Comparison of ENCODE assay signal across 12 cellular contexts in genomic region chr20:24208652-24209051, GRCh38.
A peak's percentile ranks its signal among the peaks of the same experiment; 100 is the strongest.
DNase-seq lines count a peak whose midpoint lies in the region; ATAC-seq and TF ChIP-seq lines count a peak whose summit lies in the region.
"Had no signal": no experiment of that assay in that cellular context is flagged by ENCODE, and none has a peak within 500 bp of the region (broad histone marks: within the 10 kb centered on the region; RNA-seq: fewer than 3 reads in every experiment).

No MANE protein-coding gene starts in this region.

- no peaks in the 10 kb centered on the region for H3K36me3 Mint-ChIP-seq in endodermal cell (ENCODE audit: low read depth)
- H3K36me3 Mint-ChIP-seq in type B pancreatic cell, result no peaks in the 10 kb centered on the region
- H3K36me3 Mint-ChIP-seq: activated naive CD8-positive, alpha-beta T cell had no signal

- H3K27me3 Mint-ChIP-seq in endodermal cell (ENCODE audit: insufficient read depth) (peaks cover 4% of the 10 kb centered on the region), type B pancreatic cell (peaks cover 33% of the 10 kb centered on the region)

- peaks cover 10% of the 10 kb centered on the region for H3K9me3 ChIP-seq in mammary epithelial cell (replicated peaks; ENCODE audit: insufficient read depth, low read length)
- no peaks in the 10 kb centered on the region for H3K9me3 ChIP-seq in endodermal cell (ENCODE audit: control insufficient read depth, low read length)

- peak overlapping the region; percentile 46 for H3K27ac Mint-ChIP-seq in endodermal cell
- H3K27ac Mint-ChIP-seq in type B pancreatic cell, result no peak overlapping the region
- H3K27ac Mint-ChIP-seq: activated naive CD8-positive, alpha-beta T cell had no signal

- 78% methylated on average over 4 of the region's 9 CpGs for WGBS in mammary epithelial cell (ENCODE audit: low coverage, missing lambda C conversion rate)
- 85 to 100% methylated on average over 1 to 9 of the region's 9 CpGs for WGBS in endodermal cell (ENCODE audit: insufficient coverage in 1 of 2, insufficient read length in 1 of 2), 2 experiments

- dilution Hi-C loops in mammary epithelial cell (cut with HindIII; ENCODE audit: low sequenced_read_pairs), result no loop called here

- H3K36me3 ChIP-seq in mammary epithelial cell (ENCODE audit: insufficient read depth, low read length) (no peaks in the 10 kb centered on the region), endodermal cell (ENCODE audit: control insufficient read depth, insufficient read depth, low read length) (no peaks in the 10 kb centered on the region)

- H4K20me1 ChIP-seq in mammary epithelial cell (ENCODE audit: insufficient read depth, low read length), result no peaks in the 10 kb centered on the region

- H3K4me1 ChIP-seq in mammary epithelial cell (ENCODE audit: insufficient read depth, low read length), result no peaks in the 10 kb centered on the region
- H3K4me1 ChIP-seq in endodermal cell (ENCODE audit: control insufficient read depth, insufficient read depth, low read length), result peaks cover 20% of the 10 kb centered on the region

- TF ChIP-seq CTCF in mammary epithelial cell (conservative IDR thresholded peaks at IDR 0.05 in 1 of 2, IDR thresholded peaks at IDR 0.05 in 1 of 2; ENCODE audit: extremely low read depth in 1 of 2, insufficient read depth in 1 of 2, low read depth in 1 of 2, low read length in 2 of 2) (peak in 1 of 2 donors; percentile 13), endodermal cell (conservative IDR thresholded peaks at IDR 0.05) (peak; percentile 72), type B pancreatic cell (conservative IDR thresholded peaks at IDR 0.05) (peak; percentile 56)

- peak; percentile 9 to 67 for DNase-seq in T47D (ENCODE audit: low read depth in 1 of 2, low spot score in 1 of 2)
- no peak for DNase-seq in mammary epithelial cell
- DNase-seq in NCI-H2171 treated with DMSO at 0.1 percent for 48 hours (lab: John Stamatoyannopoulos, UW), result peak; percentile 71
- peak; percentile 83 for DNase-seq in endodermal cell
- DNase-seq in type B pancreatic cell (ENCODE audit: extremely low spot score, unreplicated experiment), result no peak
- DNase-seq in NCI-H2107 treated with DMSO at 0.1 percent for 48 hours (lab: John Stamatoyannopoulos, UW; ENCODE audit: unreplicated experiment), result no peak
- DNase-seq: NCI-H1092; retina; stimulated activated CD4-positive, alpha-beta T cell treated with anti-CD3 and anti-CD28 coated beads, Interleukin-4, amount 100 ng/mL, for 1 hour had no signal

- in situ Hi-C loops in T47D (cut with HindIII; ENCODE audit: low pct_unique_long_range_greater_than_20kb, low sequenced_read_pairs), result no loop called here
- in situ Hi-C loops in mammary epithelial cell (cut with MboI; ENCODE audit: low sequenced_read_pairs in 2 of 2), result no loop called here

- H3K4me1 Mint-ChIP-seq in endodermal cell, result peaks cover 54% of the 10 kb centered on the region
- peaks cover 22% of the 10 kb centered on the region for H3K4me1 Mint-ChIP-seq in type B pancreatic cell (ENCODE audit: unreplicated experiment)

- H3K27me3 ChIP-seq in mammary epithelial cell (ENCODE audit: insufficient read depth, low read length) (no peaks in the 10 kb centered on the region), endodermal cell (ENCODE audit: control insufficient read depth, insufficient read depth, low read length, poor library complexity, severe bottlenecking) (no peaks in the 10 kb centered on the region)

- H3K4me3 ChIP-seq in mammary epithelial cell (replicated peaks in 1 of 3; ENCODE audit: insufficient read depth in 1 of 3, low read depth in 2 of 3, low read length in 3 of 3) (no peak overlapping the region), endodermal cell (ENCODE audit: low read length) (no peak overlapping the region)

- H3K9ac ChIP-seq in mammary epithelial cell (ENCODE audit: insufficient read depth, low read length), result no peak overlapping the region
- no peak overlapping the region for H3K9ac ChIP-seq in endodermal cell (ENCODE audit: extremely low read depth, low read length, poor library complexity, severe bottlenecking)

- no peak for ATAC-seq in GM18517 (IDR thresholded peaks at IDR 0.05; ENCODE audit: unreplicated experiment)
- no peak for ATAC-seq in HG02852 (IDR thresholded peaks at IDR 0.05; ENCODE audit: unreplicated experiment)

- H3K4me2 ChIP-seq in mammary epithelial cell (ENCODE audit: insufficient read depth, low read depth, low read length), result no peak overlapping the region

- no TSS peak for BruUV-seq in mammary epithelial cell (replicated peaks; lab: Mats Ljungman, UMichigan)

- intact Hi-C loops in mammary epithelial cell (cut with micrococcal nuclease), result no loop called here

- H2AFZ ChIP-seq in mammary epithelial cell (ENCODE audit: low read depth, low read length), result no peak overlapping the region

- no peaks in the 10 kb centered on the region for H3K79me2 ChIP-seq in mammary epithelial cell (ENCODE audit: insufficient read depth, low read length)

- H3K27ac ChIP-seq in mammary epithelial cell (ENCODE audit: insufficient read depth, low read depth, low read length), result no peak overlapping the region
- H3K27ac ChIP-seq in endodermal cell (ENCODE audit: low read depth, low read length), result no peak overlapping the region

- H3K4me3 Mint-ChIP-seq in endodermal cell (no peak overlapping the region), type B pancreatic cell (no peak overlapping the region)
- H3K4me3 Mint-ChIP-seq: activated naive CD8-positive, alpha-beta T cell had no signal

- CTCF ChIA-PET in mammary epithelial cell (lab: Charles Lee; ENCODE audit: low non-redundant PET), result interaction anchor here (0.6 kb wide), 1 partner anchor 48 kb away, joined by 3 read pairs; no protein-coding TSS in a partner anchor

- H3K9me3 Mint-ChIP-seq in endodermal cell (peaks cover 2% of the 10 kb centered on the region), type B pancreatic cell (no peaks in the 10 kb centered on the region)

Comparison
In these comparisons a context has a peak if more than half of its experiments do, and no peak if none do; other contexts are left out.
1. DNase-seq: peak in T47D (2 of 2), NCI-H2171 treated with DMSO at 0.1 percent for 48 hours (single experiment) and endodermal cell (single experiment); none in mammary epithelial cell (single experiment), type B pancreatic cell (single experiment) and NCI-H2107 treated with DMSO at 0.1 percent for 48 hours (single experiment).